In genomic region chr17:1423456-1424135, GRCh38 we compare ENCODE assay signal across 12 cellular contexts. TPM values are rescaled to one million over a fixed set of nuclear protein-coding genes. Genes with fewer than 3 reads are reported as not detected.
A peak's percentile ranks its signal among the peaks of the same experiment; 100 is the strongest.
DNase-seq lines count a peak whose midpoint lies in the region; ATAC-seq and TF ChIP-seq lines count a peak whose summit lies in the region.
"Had no signal": no experiment of that assay in that cellular context is flagged by ENCODE, and none has a peak within 500 bp of the region (broad histone marks: within the 10 kb centered on the region; RNA-seq: fewer than 3 reads in every experiment).

No MANE protein-coding gene starts in this region.

- H3K27ac Mint-ChIP-seq in activated T-helper 1 cell treated with anti-CD3 and anti-CD28 coated beads, Interleukin-12 subunit alpha, Interleukin-12 subunit beta, Interleukin-2, Interleukin-4 antibody, amounts not matched to agents 30 ng/mL and 10 ng/mL and 1 ng/mL, durations not matched to agents 14 hours and 24 hours and 36 hours = peak overlapping the region; percentile 1
- no peak overlapping the region for H3K27ac Mint-ChIP-seq in mesothelial cell of epicardium

- H3K4me1 ChIP-seq in HEK293 (ENCODE audit: control insufficient read depth, insufficient read depth, low read length) (no peaks in the 10 kb centered on the region; the same call in 1 of the 2 replicates), sigmoid colon (peaks cover 0 to 18% (median 11%) of the 10 kb centered on the region in 4 donors)

- DNase-seq in activated T-helper 1 cell treated with anti-CD3 and anti-CD28 coated beads, Interleukin-12 subunit alpha, Interleukin-12 subunit beta, Interleukin-2, Interleukin-4 antibody, amounts not matched to agents 30 ng/mL and 10 ng/mL and 1 ng/mL, durations not matched to agents 14 hours and 24 hours and 36 hours (ENCODE audit: low spot score) = no peak
- DNase-seq in Right ventricle myocardium superior (no peak), sigmoid colon (no peak), mesothelial cell of epicardium (ENCODE audit: low spot score in 2 of 2, unreplicated experiment in 2 of 2) (no peak), SW480 (ENCODE audit: low spot score) (no peak), occipital lobe (lab: John Stamatoyannopoulos, UW) (no peak)
- DNase-seq in activated CD4-positive, alpha-beta T cell treated with anti-CD3 and anti-CD28 coated beads, Interleukin-2, amount 50 U/mL, for 4 hours = no peak
- DNase-seq: activated CD4-positive, alpha-beta T cell treated with anti-CD3 and anti-CD28 coated beads, Interleukin-2, amount 50 U/mL, for 1 hour; DMS 273 treated with DMSO at 0.1 percent for 48 hours; MM.1S; NCI-H69 had no signal

- no peak for TF ChIP-seq CTCF in HEK293 (tag by site-specific recombination; IDR thresholded peaks at IDR 0.05)
- TF ChIP-seq CTCF in sigmoid colon (IDR thresholded peaks at IDR 0.05) = no peak
- no peak for TF ChIP-seq CTCF in mesothelial cell of epicardium (IDR thresholded peaks at IDR 0.05; ENCODE audit: unreplicated experiment)

- no peaks in the 10 kb centered on the region for H3K27me3 Mint-ChIP-seq in activated T-helper 1 cell treated with anti-CD3 and anti-CD28 coated beads, Interleukin-12 subunit alpha, Interleukin-12 subunit beta, Interleukin-2, Interleukin-4 antibody, amounts not matched to agents 30 ng/mL and 10 ng/mL and 1 ng/mL, durations not matched to agents 14 hours and 24 hours and 36 hours (ENCODE audit: insufficient read depth)
- no peaks in the 10 kb centered on the region for H3K27me3 Mint-ChIP-seq in mesothelial cell of epicardium (ENCODE audit: low read depth)

- H3K36me3 ChIP-seq in HEK293 (ENCODE audit: control insufficient read depth in 2 of 2, insufficient read depth in 1 of 2, low read length in 2 of 2) (peaks cover 37 to 62% of the 10 kb centered on the region in 2 experiments), sigmoid colon (peaks cover 10 to 63% (median 23%) of the 10 kb centered on the region in 4 donors)

- intact Hi-C loops in activated T-helper 1 cell treated with anti-CD3 and anti-CD28 coated beads, Interleukin-12 subunit alpha, Interleukin-12 subunit beta, Interleukin-2, Interleukin-4 antibody, amounts not matched to agents 30 ng/mL and 10 ng/mL and 1 ng/mL, durations not matched to agents 14 hours and 24 hours and 36 hours (cut with micrococcal nuclease) = no loop called here
- intact Hi-C loops in Right ventricle myocardium superior (cut with DNase I) = no loop called here
- intact Hi-C loops in sigmoid colon (cut with DNase I) = no loop called here

- no peaks in the 10 kb centered on the region for H3K9me3 Mint-ChIP-seq in activated T-helper 1 cell treated with anti-CD3 and anti-CD28 coated beads, Interleukin-12 subunit alpha, Interleukin-12 subunit beta, Interleukin-2, Interleukin-4 antibody, amounts not matched to agents 30 ng/mL and 10 ng/mL and 1 ng/mL, durations not matched to agents 14 hours and 24 hours and 36 hours
- H3K9me3 Mint-ChIP-seq in mesothelial cell of epicardium = no peaks in the 10 kb centered on the region

- TF ChIP-seq POLR2A in sigmoid colon (IDR thresholded peaks at IDR 0.05) = no peak

- ATAC-seq in Right ventricle myocardium superior (ENCODE audit: poor library complexity) = peak; percentile 19

- H3K27ac ChIP-seq in HEK293 (ENCODE audit: extremely low read depth, low read depth, low read length) (peak overlapping the region; percentile 8; the same call in 1 of the 2 replicates), sigmoid colon (peak overlapping the region in 3 of 4 donors; percentile 17 to 62 (median 41))

- no peak for TF ChIP-seq EP300 in sigmoid colon (IDR thresholded peaks at IDR 0.05)

- H3K4me3 ChIP-seq in HEK293 (ENCODE audit: low read depth, low read length) (no peak overlapping the region), sigmoid colon (no peak overlapping the region)

- H3K4me3 Mint-ChIP-seq in activated T-helper 1 cell treated with anti-CD3 and anti-CD28 coated beads, Interleukin-12 subunit alpha, Interleukin-12 subunit beta, Interleukin-2, Interleukin-4 antibody, amounts not matched to agents 30 ng/mL and 10 ng/mL and 1 ng/mL, durations not matched to agents 14 hours and 24 hours and 36 hours = no peak overlapping the region
- no peak overlapping the region for H3K4me3 Mint-ChIP-seq in mesothelial cell of epicardium

- peaks cover 20% of the 10 kb centered on the region for H3K4me1 Mint-ChIP-seq in activated T-helper 1 cell treated with anti-CD3 and anti-CD28 coated beads, Interleukin-12 subunit alpha, Interleukin-12 subunit beta, Interleukin-2, Interleukin-4 antibody, amounts not matched to agents 30 ng/mL and 10 ng/mL and 1 ng/mL, durations not matched to agents 14 hours and 24 hours and 36 hours (ENCODE audit: low read depth)
- H3K4me1 Mint-ChIP-seq in mesothelial cell of epicardium = no peaks in the 10 kb centered on the region

- peaks cover 27% of the 10 kb centered on the region for H3K36me3 Mint-ChIP-seq in activated T-helper 1 cell treated with anti-CD3 and anti-CD28 coated beads, Interleukin-12 subunit alpha, Interleukin-12 subunit beta, Interleukin-2, Interleukin-4 antibody, amounts not matched to agents 30 ng/mL and 10 ng/mL and 1 ng/mL, durations not matched to agents 14 hours and 24 hours and 36 hours (ENCODE audit: low read depth)
- H3K36me3 Mint-ChIP-seq in mesothelial cell of epicardium = peaks cover 29% of the 10 kb centered on the region

- H3K9me3 ChIP-seq in HEK293 (ENCODE audit: control insufficient read depth, insufficient read depth, low read depth, low read length) (no peaks in the 10 kb centered on the region), sigmoid colon (no peaks in the 10 kb centered on the region)

- no peaks in the 10 kb centered on the region for H3K27me3 ChIP-seq in sigmoid colon

- POLR2A ChIA-PET in HEK293 (lab: Yijun Ruan, JAX) = interaction anchor here (0.6 to 1.7 kb wide), 5 partner anchors 9 to 84 kb away, joined by 3 to 6 read pairs (median 4); partner anchors contain the start of gene YWHAE

- 79 to 81% methylated on average over 10 of the region's 10 CpGs for WGBS in sigmoid colon, 2 donors

- CTCF ChIA-PET in HEK293 (lab: Yijun Ruan, JAX) = interaction anchor here (0.6 to 2.1 kb wide), 5 partner anchors 9 to 1008 kb away, joined by 3 to 7 read pairs (median 4); no protein-coding TSS in a partner anchor

TF ChIP-seq in HEK293, 187 proteins besides CTCF, POLR2A, EP300 and RAD21:
- no peak for TF ChIP-seq ZNF610 (tag by site-specific recombination; IDR thresholded peaks at IDR 0.05; ENCODE audit: borderline replicate concordance)
- no peak for TF ChIP-seq ZNF433 (tag by site-specific recombination; IDR thresholded peaks at IDR 0.05; ENCODE audit: low read depth)
- TF ChIP-seq ZNF132 (tag by site-specific recombination; IDR thresholded peaks at IDR 0.05; ENCODE audit: borderline replicate concordance) = no peak
- no peak for TF ChIP-seq ZNF777 (tag by site-specific recombination; IDR thresholded peaks at IDR 0.05; ENCODE audit: borderline replicate concordance)
- no peak for TF ChIP-seq ZNF488 (tag by site-specific recombination; IDR thresholded peaks at IDR 0.05)
- no peak for TF ChIP-seq PBX3 (CRISPR knock-in tag; IDR thresholded peaks at IDR 0.05)
- TF ChIP-seq PRDM1 (tag by site-specific recombination; IDR thresholded peaks at IDR 0.05) = peak; percentile 93

RNA-seq across cellular contexts. Expression of gene YWHAE, which starts 23.6 kb away (rescaled TPM):
- 439 and 444 TPM in 2 replicates for total RNA-seq in activated T-helper 1 cell treated with anti-CD3 and anti-CD28 coated beads, Interleukin-12 subunit alpha, Interleukin-12 subunit beta, Interleukin-2, Interleukin-4 antibody, amounts not matched to agents 30 ng/mL and 10 ng/mL and 1 ng/mL, durations not matched to agents 14 hours and 24 hours and 36 hours
- total RNA-seq in Right ventricle myocardium superior (613 TPM), sigmoid colon (100 to 1,000 TPM; 353 to 507 (median 431) TPM), mesothelial cell of epicardium (714 to 730 TPM (median 714 TPM) in 3 replicates), occipital lobe (515 TPM)
- 100 to 1,000 TPM; 312 to 440 (median 350) TPM for polyA plus RNA-seq in sigmoid colon

RNA-seq across cellular contexts. Expression of gene CRK, which starts 32.4 kb away (rescaled TPM):
- 19.8 and 24.2 TPM in 2 replicates for total RNA-seq in activated T-helper 1 cell treated with anti-CD3 and anti-CD28 coated beads, Interleukin-12 subunit alpha, Interleukin-12 subunit beta, Interleukin-2, Interleukin-4 antibody, amounts not matched to agents 30 ng/mL and 10 ng/mL and 1 ng/mL, durations not matched to agents 14 hours and 24 hours and 36 hours
- 36.0 TPM for total RNA-seq in Right ventricle myocardium superior
- total RNA-seq in sigmoid colon = 10 to 100 TPM; 61.5 to 88.7 (median 76.1) TPM
- 10 to 100 TPM; 33.6 to 68.4 (median 48.0) TPM for polyA plus RNA-seq in sigmoid colon
- 38.2 to 41.9 TPM (median 41.3 TPM) in 3 replicates for total RNA-seq in mesothelial cell of epicardium
- total RNA-seq in occipital lobe = 152 TPM
